ENCODE assay signal across 34 cellular contexts in the genomic region with DNA sequence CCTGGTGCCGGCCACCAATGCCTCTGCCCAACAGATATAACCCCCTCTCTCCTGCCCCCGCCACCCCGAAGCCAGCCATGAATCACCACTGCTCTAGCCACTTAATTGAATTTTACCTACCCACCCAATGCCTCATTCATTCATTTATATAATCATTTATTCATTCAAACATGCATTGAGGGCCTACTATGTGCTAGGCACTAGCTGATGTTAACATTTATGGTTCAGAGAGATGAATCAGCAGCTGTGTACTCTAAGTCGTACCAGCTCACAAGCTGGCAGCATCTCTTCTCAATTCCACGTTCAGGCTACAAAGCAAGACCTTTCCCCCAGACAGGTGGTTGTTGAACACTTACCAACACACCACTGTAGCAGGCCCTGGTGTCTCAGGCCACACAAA.
"Had no signal": no experiment of that assay in that cellular context is flagged by ENCODE, and none has a peak within 500 bp of the region (broad histone marks: within the 10 kb centered on the region; RNA-seq: fewer than 3 reads in every experiment).

No MANE protein-coding gene starts in this region.

- DNase-seq: activated effector memory CD4-positive, alpha-beta T cell treated with anti-CD3 and anti-CD28 coated beads, Interleukin-2, amount 50 U/mL, for 16 hours; activated effector memory CD4-positive, alpha-beta T cell treated with Interleukin-2 at 50 U/mL for 16 hours; activated gamma-delta T cell; activated gamma-delta T cell treated with Interleukin-2 at 50 U/mL for 16 hours; activated naive CD4-positive, alpha-beta T cell; activated naive CD4-positive, alpha-beta T cell treated with anti-CD3 and anti-CD28 coated beads for 36 hours; activated naive CD4-positive, alpha-beta T cell treated with anti-CD3 and anti-CD28 coated beads, Interleukin-2, amount 10 ng/mL, durations not matched to agents 7 days and 5 days; activated naive CD4-positive, alpha-beta T cell treated with anti-CD3 and anti-CD28 coated beads, Interleukin-2, amount 50 U/mL, for 16 hours; activated naive CD4-positive, alpha-beta T cell treated with Interleukin-2 at 50 U/mL for 16 hours; activated naive CD8-positive, alpha-beta T cell treated with anti-CD3 and anti-CD28 coated beads for 36 hours; activated naive CD8-positive, alpha-beta T cell treated with anti-CD3 and anti-CD28 coated beads, Interleukin-2, amount 10 ng/mL, durations not matched to agents 7 days and 5 days; activated naive CD8-positive, alpha-beta T cell treated with anti-CD3 and anti-CD28 coated beads, Interleukin-2, amount 50 U/mL, for 24 hours; activated T-cell treated with anti-CD3 and anti-CD28 coated beads, Interleukin-2, amount 50 U/mL, for 1 hour; activated T-cell treated with anti-CD3 and anti-CD28 coated beads, Interleukin-2, amount 50 U/mL, for 24 hours; activated T-cell treated with anti-CD3 and anti-CD28 coated beads, Interleukin-2, amount 50 U/mL, for 4 hours; activated T-cell treated with anti-CD3 and anti-CD28 coated beads, Interleukin-2, amount 50 U/mL, for 48 hours; activated T-cell treated with anti-CD3 and anti-CD28 coated beads, Interleukin-2, amount 50 U/mL, for 72 hours; adrenal gland; amniotic stem cell; amygdala; anterior cingulate cortex; aorta; body of pancreas; brain microvascular endothelial cell; caudate nucleus; central memory CD4-positive, alpha-beta T cell; cerebellar nuclear complex had no signal

- H3K4me1 ChIP-seq: adrenal gland, ascending aorta, body of pancreas, breast epithelium had no signal

- H3K27me3 ChIP-seq: adrenal gland, ascending aorta, body of pancreas, brain microvascular endothelial cell, breast epithelium, cardiac muscle cell had no signal

- H3K4me3 ChIP-seq: adrenal gland, ascending aorta, body of pancreas, breast epithelium, cardiac muscle cell had no signal

- H3K9me3 ChIP-seq: adrenal gland, ascending aorta, body of pancreas, breast epithelium had no signal

- FAIRE-seq: astrocyte, bronchial epithelial cell had no signal

- H3K27ac ChIP-seq: adrenal gland, ascending aorta, body of pancreas, brain microvascular endothelial cell, breast epithelium, cardiac muscle cell had no signal

- ATAC-seq: activated naive CD4-positive, alpha-beta T cell treated with anti-CD3 and anti-CD28 coated beads, Interleukin-2, amount 50 U/mL, for 72 hours; activated naive CD8-positive, alpha-beta T cell treated with anti-CD3 and anti-CD28 coated beads, Interleukin-2, amount 50 U/mL, for 24 hours; activated T-cell treated with anti-CD3 and anti-CD28 coated beads, Interleukin-2, amount 50 U/mL, for 4 hours; activated T-cell treated with anti-CD3 and anti-CD28 coated beads, Interleukin-2, amount 50 U/mL, for 72 hours; activated T-helper 17 cell treated with anti-CD3 and anti-CD28 coated beads, Interleukin-2, amount 50 U/mL, for 72 hours; body of pancreas had no signal

- H3K36me3 ChIP-seq: adrenal gland, ascending aorta, brain microvascular endothelial cell, breast epithelium, cardiac muscle cell had no signal
